In genomic region chr4:8252301-8253173, GRCh38 we compare ENCODE assay signal across 1 cellular context.
TF ChIP-seq lines count a peak whose summit lies in the region.

No MANE protein-coding gene starts in this region.

TF ChIP-seq in HepG2, 621 proteins besides CTCF, POLR2A, EP300 and RAD21:
- TF ChIP-seq DZIP1 (CRISPR knock-in tag; IDR thresholded peaks at IDR 0.05) = no peak
- TF ChIP-seq SALL1 (CRISPR knock-in tag; IDR thresholded peaks at IDR 0.05) = no peak
- no peak for TF ChIP-seq ARNT2 (CRISPR knock-in tag; IDR thresholded peaks at IDR 0.05; ENCODE audit: low read depth)
- TF ChIP-seq SKIL (CRISPR knock-in tag; IDR thresholded peaks at IDR 0.05; ENCODE audit: borderline replicate concordance) = no peak
- TF ChIP-seq SMAD9 (CRISPR knock-in tag; IDR thresholded peaks at IDR 0.05) = no peak
- no peak for TF ChIP-seq YEATS2 (CRISPR knock-in tag; IDR thresholded peaks at IDR 0.05; ENCODE audit: borderline replicate concordance)
- TF ChIP-seq XBP1 (CRISPR knock-in tag; IDR thresholded peaks at IDR 0.05) = no peak
- no peak for TF ChIP-seq ASH2L (IDR thresholded peaks at IDR 0.05; ENCODE audit: insufficient read length, low read depth, low read length)
- no peak for TF ChIP-seq RFXANK (CRISPR knock-in tag; IDR thresholded peaks at IDR 0.05)
- no peak for TF ChIP-seq IRF9 (CRISPR knock-in tag; IDR thresholded peaks at IDR 0.05; ENCODE audit: borderline replicate concordance)
- TF ChIP-seq HDAC6 (IDR thresholded peaks at IDR 0.05; ENCODE audit: low read depth, low read length) = no peak
- TF ChIP-seq ZNF24 (IDR thresholded peaks at IDR 0.05) = no peak
- no peak for TF ChIP-seq CREB3 (CRISPR knock-in tag; IDR thresholded peaks at IDR 0.05)
- TF ChIP-seq GTF3A (CRISPR knock-in tag; conservative IDR thresholded peaks at IDR 0.05) = no peak
- no peak for TF ChIP-seq TAF1 (CRISPR knock-in tag; IDR thresholded peaks at IDR 0.05)
- TF ChIP-seq ZNF564 (CRISPR knock-in tag; IDR thresholded peaks at IDR 0.05) = no peak
TF ChIP-seq in HepG2: peak in this region for 0.
